ENCODE assay signal across 10 cellular contexts in the genomic region with DNA sequence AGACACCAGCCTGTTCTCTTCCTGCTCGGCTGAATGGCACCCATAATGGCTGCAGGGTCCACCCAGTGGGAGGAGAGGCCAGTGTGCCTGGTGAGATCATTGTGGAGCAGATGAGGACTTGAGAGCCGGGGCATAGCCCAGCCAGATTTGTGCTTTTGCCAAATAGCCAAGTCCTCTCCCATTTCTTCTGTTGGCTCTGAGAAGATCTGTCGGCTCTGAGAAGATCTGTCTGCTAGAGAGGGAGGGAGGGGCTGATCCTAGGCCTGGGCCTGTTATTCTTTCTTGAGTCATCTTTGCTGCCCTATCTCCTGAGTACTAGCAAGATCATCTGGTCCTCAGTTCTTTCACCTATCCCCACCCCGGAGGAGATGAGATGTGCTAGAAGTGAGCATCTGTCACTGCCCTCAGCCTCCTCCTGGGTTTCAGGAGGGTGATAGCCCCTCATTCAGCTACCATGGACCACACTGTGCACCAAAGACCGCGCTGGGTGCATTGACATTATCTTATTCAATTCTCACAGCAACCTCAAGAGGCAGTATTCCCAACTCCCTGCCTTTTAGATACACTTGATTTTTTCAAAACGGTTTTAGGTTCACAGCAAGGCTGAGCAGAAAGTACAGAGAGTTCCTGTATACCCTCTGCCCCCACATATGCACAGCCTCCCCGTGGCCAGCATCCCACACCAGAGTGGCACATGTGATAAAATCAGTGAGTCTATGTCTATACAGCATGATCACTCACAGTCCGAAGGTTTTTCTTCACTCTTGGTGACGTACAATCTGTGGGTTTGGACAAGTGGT.
DNase-seq lines count a peak whose midpoint lies in the region; ATAC-seq, FAIRE-seq and TF ChIP-seq lines count a peak whose summit lies in the region.
"Had no signal": no experiment of that assay in that cellular context is flagged by ENCODE, and none has a peak within 500 bp of the region (broad histone marks: within the 10 kb centered on the region; RNA-seq: fewer than 3 reads in every experiment).

No MANE protein-coding gene starts in this region.

- DNase-seq in BE2C (no peak), HT-29 (ENCODE audit: low spot score) (peak; percentile 21), GM12878 (ENCODE audit: low read depth, low spot score) (no peak), DMS79 (lab: John Stamatoyannopoulos, UW) (no peak), NCI-H2107 treated with DMSO at 0.1 percent for 48 hours (lab: John Stamatoyannopoulos, UW; ENCODE audit: unreplicated experiment) (no peak), inferior parietal cortex (ENCODE audit: extremely low spot score) (no peak)

- H3K9ac ChIP-seq in GM12878 (ENCODE audit: control insufficient read depth, insufficient read depth, low read length): no peak overlapping the region
- H3K9ac ChIP-seq in liver (ENCODE audit: low read depth in 1 of 2, low read length in 2 of 2): no peak overlapping the region

- no peak overlapping the region for H3K4me2 ChIP-seq in GM12878 (ENCODE audit: control insufficient read depth, insufficient read depth)

- intact Hi-C loops in GM12878 (cut with micrococcal nuclease; ENCODE audit: unreplicated experiment): loop anchor here (5.0 to 10.0 kb wide), 2 partner anchors 284 to 371 kb away; no protein-coding TSS in a partner anchor

- FAIRE-seq in GM12878 (lab: Jason Lieb, UNC): no peak
- FAIRE-seq: TTC549 had no signal

- CTCF ChIA-PET in GM12878 (lab: Yijun Ruan, JAX): interaction anchor here (0.5 to 16.4 kb wide), 19 partner anchors 14 to 595 kb away, joined by 3 to 724 read pairs (median 6); no protein-coding TSS in a partner anchor

- TF ChIP-seq RAD21 in GM12878 (IDR thresholded peaks at IDR 0.05; ENCODE audit: insufficient read depth, low read depth, low read length) (no peak), liver (IDR thresholded peaks at IDR 0.05) (peak in 1 of 2 donors; percentile 22)

- no peaks in the 10 kb centered on the region for H3K27me3 ChIP-seq in BE2C
- no peaks in the 10 kb centered on the region for H3K27me3 ChIP-seq in GM12878 (replicated peaks in 1 of 2; ENCODE audit: control insufficient read depth in 2 of 2, insufficient read depth in 2 of 2, low read length in 1 of 2)
- no peaks in the 10 kb centered on the region for H3K27me3 ChIP-seq in liver (ENCODE audit: control insufficient read depth in 4 of 4, insufficient read depth in 4 of 4, low read length in 3 of 4)

- POLR2A ChIA-PET in GM12878 (lab: Charles Lee): interaction anchor here (0.6 kb wide), 1 partner anchor 340 kb away, joined by 3 read pairs; no protein-coding TSS in a partner anchor

- H3K4me3 ChIP-seq in BE2C (ENCODE audit: low read depth, low read length) (no peak overlapping the region), GM12878 (no peak overlapping the region), liver (ENCODE audit: low read depth in 1 of 3, low read length in 3 of 3) (no peak overlapping the region)

- ATAC-seq in GM12878 (peak; percentile 29; the same call in 2 of the 3 replicates), HG02588 (IDR thresholded peaks at IDR 0.05; ENCODE audit: unreplicated experiment) (no peak)

- H3K9me3 ChIP-seq in BE2C: no peaks in the 10 kb centered on the region
- H3K9me3 ChIP-seq in GM12878 (replicated peaks; ENCODE audit: control insufficient read depth, insufficient read depth, low read length): no peaks in the 10 kb centered on the region; the same call in 2 of the 3 replicates
- H3K9me3 ChIP-seq in liver (ENCODE audit: control insufficient read depth in 4 of 4, low read length in 3 of 4): no peaks in the 10 kb centered on the region

- peak; percentile 58 for TF ChIP-seq CTCF in BE2C (IDR thresholded peaks at IDR 0.05; ENCODE audit: low read depth, low read length)
- peak; percentile 27 to 36 (median 32); a peak in 4 of 6 replicates for TF ChIP-seq CTCF in GM12878 (IDR thresholded peaks at IDR 0.05 in 2 of 3, conservative IDR thresholded peaks at IDR 0.05 in 1 of 3; ENCODE audit: control insufficient read depth in 2 of 3, extremely low read depth in 1 of 3, insufficient read depth in 1 of 3, low read depth in 3 of 3, low read length in 3 of 3)
- TF ChIP-seq CTCF in liver (IDR thresholded peaks at IDR 0.05; ENCODE audit: low read depth, low read length, missing input control): peak; percentile 19

- SMC1A ChIA-PET in GM12878 (lab: Charles Lee; ENCODE audit: uncharacterized antibody, unreplicated experiment): interaction anchor here (0.6 to 13.9 kb wide), 11 partner anchors 15 to 624 kb away, joined by 3 to 379 read pairs (median 5); no protein-coding TSS in a partner anchor

- H3K36me3 ChIP-seq in BE2C: no peaks in the 10 kb centered on the region
- no peaks in the 10 kb centered on the region for H3K36me3 ChIP-seq in GM12878 (ENCODE audit: control insufficient read depth in 2 of 2, insufficient read depth in 2 of 2, low read length in 1 of 2)
- H3K36me3 ChIP-seq in liver (ENCODE audit: control insufficient read depth in 4 of 4, insufficient read depth in 3 of 4, low read depth in 1 of 4, low read length in 3 of 4): no peaks in the 10 kb centered on the region

- no peaks in the 10 kb centered on the region for H4K20me1 ChIP-seq in GM12878 (ENCODE audit: control insufficient read depth, insufficient read depth)

- in situ Hi-C loops in GM12878 (cut with MboI): loop anchor here (5.0 kb wide), 3 partner anchors 261 to 541 kb away; partner anchors contain the start of gene LCLAT1

- BruUV-seq in GM12878 (replicated peaks; lab: Mats Ljungman, UMichigan): no TSS peak

- 44% methylated on average over 10 of the region's 10 CpGs for WGBS in GM12878 (ENCODE audit: insufficient coverage, insufficient replicate concordance, low lambda C conversion rate, missing lambda C conversion rate)
- WGBS in liver: 66% methylated on average over 10 of the region's 10 CpGs

- H3K4me1 ChIP-seq in BE2C (peaks cover 4% of the 10 kb centered on the region), GM12878 (ENCODE audit: control insufficient read depth, insufficient read depth, low read length) (0 out of 2 replicates have a peak, but pooled peaks cover under 1% of the 10 kb centered on the region), liver (ENCODE audit: control insufficient read depth in 4 of 4, insufficient read depth in 4 of 4, low read length in 3 of 4) (no peaks in the 10 kb centered on the region)

- no peak for TF ChIP-seq EP300 in GM12878 (IDR thresholded peaks at IDR 0.05; ENCODE audit: borderline replicate concordance in 1 of 2, control insufficient read depth in 1 of 2, low read depth in 2 of 2, low read length in 2 of 2)

- H3K79me2 ChIP-seq in GM12878 (ENCODE audit: control insufficient read depth, insufficient read depth, low read length): no peaks in the 10 kb centered on the region

- RAD21 ChIA-PET in GM12878 (lab: Charles Lee; ENCODE audit: unreplicated experiment): interaction anchor here (1.2 to 13.0 kb wide), 7 partner anchors 373 to 624 kb away, joined by 3 to 420 read pairs (median 13); partner anchors contain the start of gene YPEL5

- H3K27ac ChIP-seq in GM12878 (ENCODE audit: control insufficient read depth, insufficient read depth): no peak overlapping the region
- no peak overlapping the region for H3K27ac ChIP-seq in liver (ENCODE audit: low read depth in 1 of 2, low read length in 2 of 2)
- H3K27ac ChIP-seq: epithelial cell of prostate had no signal

- no peak for TF ChIP-seq POLR2A in GM12878 (IDR thresholded peaks at IDR 0.05; ENCODE audit: low read depth, low read length)

- no peak overlapping the region for H2AFZ ChIP-seq in GM12878 (ENCODE audit: control insufficient read depth, low read depth, low read length)

TF ChIP-seq in GM12878, 131 proteins besides CTCF, POLR2A, EP300 and RAD21 (continues in another document):
- no peak for TF ChIP-seq RBBP5 (conservative IDR thresholded peaks at IDR 0.05)
- no peak for TF ChIP-seq RELA (IDR thresholded peaks at IDR 0.05; ENCODE audit: borderline replicate concordance, partially characterized antibody)
- TF ChIP-seq KAT2A (conservative IDR thresholded peaks at IDR 0.05; ENCODE audit: control insufficient read depth, low read depth, low read length): no peak
- TF ChIP-seq MTA2 (IDR thresholded peaks at IDR 0.05; ENCODE audit: low read depth): no peak
- no peak for TF ChIP-seq EED (IDR thresholded peaks at IDR 0.05; ENCODE audit: low read depth)
- no peak for TF ChIP-seq NBN (IDR thresholded peaks at IDR 0.05)

TF ChIP-seq in liver, 16 proteins besides CTCF, POLR2A, EP300 and RAD21 (continues in another document):
- TF ChIP-seq SP1 (IDR thresholded peaks at IDR 0.05) (no peak), JUND (IDR thresholded peaks at IDR 0.05) (no peak), HNF4G (IDR thresholded peaks at IDR 0.05) (no peak), TAF1 (conservative IDR thresholded peaks at IDR 0.05) (no peak), HNF4A (conservative IDR thresholded peaks at IDR 0.05) (no peak), FOXA2 (IDR thresholded peaks at IDR 0.05) (no peak), GABPA (IDR thresholded peaks at IDR 0.05 in 1 of 2, conservative IDR thresholded peaks at IDR 0.05 in 1 of 2) (no peak), EGR1 (IDR thresholded peaks at IDR 0.05; ENCODE audit: low read depth in 2 of 2) (no peak), YY1 (IDR thresholded peaks at IDR 0.05) (no peak), NR2F2 (IDR thresholded peaks at IDR 0.05) (no peak), FOXA1 (IDR thresholded peaks at IDR 0.05) (no peak)
- TF ChIP-seq, protein P1, sequence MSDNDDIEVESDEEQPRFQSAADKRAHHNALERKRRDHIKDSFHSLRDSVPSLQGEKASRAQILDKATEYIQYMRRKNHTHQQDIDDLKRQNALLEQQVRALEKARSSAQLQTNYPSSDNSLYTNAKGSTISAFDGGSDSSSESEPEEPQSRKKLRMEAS (IDR thresholded peaks at IDR 0.05): no peak
- TF ChIP-seq, protein P2, sequence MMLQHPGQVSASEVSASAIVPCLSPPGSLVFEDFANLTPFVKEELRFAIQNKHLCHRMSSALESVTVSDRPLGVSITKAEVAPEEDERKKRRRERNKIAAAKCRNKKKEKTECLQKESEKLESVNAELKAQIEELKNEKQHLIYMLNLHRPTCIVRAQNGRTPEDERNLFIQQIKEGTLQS (IDR thresholded peaks at IDR 0.05): no peak
